Comparison of ENCODE assay signal across 9 cellular contexts in genomic region chr9:120366646-120367019, GRCh38.
DNase-seq lines count a peak whose midpoint lies in the region; ATAC-seq, FAIRE-seq and TF ChIP-seq lines count a peak whose summit lies in the region.
"Had no signal": no experiment of that assay in that cellular context is flagged by ENCODE, and none has a peak within 500 bp of the region (broad histone marks: within the 10 kb centered on the region; RNA-seq: fewer than 3 reads in every experiment).

No MANE protein-coding gene starts in this region.

- peak; percentile 21 for TF ChIP-seq CTCF in 22Rv1 (IDR thresholded peaks at IDR 0.05)
- no peak for TF ChIP-seq CTCF in K562 (IDR thresholded peaks at IDR 0.05 in 2 of 3, conservative IDR thresholded peaks at IDR 0.05 in 1 of 3; ENCODE audit: insufficient read depth in 2 of 3, low read depth in 1 of 3, low read length in 3 of 3)
- peak; percentile 17 to 28 (median 17) for TF ChIP-seq CTCF in keratinocyte (optimal IDR thresholded peaks at IDR 0.05 in 1 of 3, IDR thresholded peaks at IDR 0.05 in 1 of 3, conservative IDR thresholded peaks at IDR 0.05 in 1 of 3; ENCODE audit: extremely low read depth in 1 of 3, insufficient read depth in 2 of 3, low read length in 3 of 3)
- no peak for TF ChIP-seq CTCF in dorsolateral prefrontal cortex (IDR thresholded peaks at IDR 0.05 in 54 of 56, conservative IDR thresholded peaks at IDR 0.05 in 2 of 56; ENCODE audit: low read depth in 1 of 56, partially characterized antibody in 56 of 56)
- TF ChIP-seq CTCF in gastrocnemius medialis (IDR thresholded peaks at IDR 0.05 in 4 of 5, conservative IDR thresholded peaks at IDR 0.05 in 1 of 5) = no peak

- dilution Hi-C loops in keratinocyte (cut with MboI; ENCODE audit: extremely low pct_ligation_motif_present, low sequenced_read_pairs) = no loop called here

- H3K9me3 ChIP-seq in K562 (replicated peaks; ENCODE audit: control insufficient read depth, insufficient read depth, low read depth, low read length) = no peaks in the 10 kb centered on the region; the same call in 1 of the 2 replicates
- no peaks in the 10 kb centered on the region for H3K9me3 ChIP-seq in keratinocyte (ENCODE audit: control insufficient read depth, low read depth, low read length)
- H3K9me3 ChIP-seq in gastrocnemius medialis = no peaks in the 10 kb centered on the region

- H3K27ac ChIP-seq in 22Rv1 (no peak overlapping the region), K562 (ENCODE audit: extremely low read depth, low read depth, low read length) (no peak overlapping the region), keratinocyte (ENCODE audit: control insufficient read depth, insufficient read depth, low read length) (no peak overlapping the region), dorsolateral prefrontal cortex (no peak overlapping the region), gastrocnemius medialis (no peak overlapping the region)

- no peak overlapping the region for H3K4me2 ChIP-seq in K562 (ENCODE audit: insufficient read depth, low read length)
- H3K4me2 ChIP-seq in keratinocyte (ENCODE audit: control insufficient read depth, extremely low read depth, insufficient read depth, low read depth, low read length) = no peak overlapping the region

- H3K36me3 ChIP-seq in K562 (ENCODE audit: control insufficient read depth, insufficient read depth, low read length) (no peaks in the 10 kb centered on the region), keratinocyte (ENCODE audit: control insufficient read depth in 2 of 2, extremely low read depth in 1 of 2, insufficient read depth in 2 of 2, low read length in 2 of 2) (no peaks in the 10 kb centered on the region), gastrocnemius medialis (no peaks in the 10 kb centered on the region)

- FAIRE-seq in K562 (lab: Jason Lieb, UNC) (no peak), keratinocyte (lab: Jason Lieb, UNC) (no peak)

- 7% methylated on average over 4 of the region's 4 CpGs for WGBS in K562 (ENCODE audit: insufficient coverage, low coverage, missing lambda C conversion rate)

- intact Hi-C loops in K562 (cut with micrococcal nuclease) (no loop called here), dorsolateral prefrontal cortex (cut with DNase I) (no loop called here), gastrocnemius medialis (cut with DNase I; ENCODE audit: low total_unique reads) (no loop called here)

- H4K20me1 ChIP-seq in K562 (replicated peaks; ENCODE audit: control insufficient read depth, insufficient read depth, low read length) (no peaks in the 10 kb centered on the region), keratinocyte (ENCODE audit: control insufficient read depth, extremely low read depth, insufficient read depth, low read length) (no peaks in the 10 kb centered on the region)

- no peaks in the 10 kb centered on the region for H3K4me1 ChIP-seq in K562 (replicated peaks in 1 of 2; ENCODE audit: control insufficient read depth in 2 of 2, insufficient read depth in 2 of 2, low read length in 2 of 2)
- H3K4me1 ChIP-seq in keratinocyte (ENCODE audit: control insufficient read depth, extremely low read depth, insufficient read depth, low read length) = peaks cover 6% of the 10 kb centered on the region
- H3K4me1 ChIP-seq in gastrocnemius medialis = no peaks in the 10 kb centered on the region

- H3K27me3 ChIP-seq in K562 (ENCODE audit: control insufficient read depth in 2 of 2, insufficient read depth in 2 of 2, low read length in 2 of 2) = peaks cover 0 to 1% of the 10 kb centered on the region in 2 experiments; a peak in 2 of 5 replicates
- H3K27me3 ChIP-seq in keratinocyte (ENCODE audit: control insufficient read depth, extremely low read depth, insufficient read depth, low read length) = no peaks in the 10 kb centered on the region
- H3K27me3 ChIP-seq in dorsolateral prefrontal cortex = no peaks in the 10 kb centered on the region
- no peaks in the 10 kb centered on the region for H3K27me3 ChIP-seq in gastrocnemius medialis

- H2AFZ ChIP-seq in K562 (ENCODE audit: low read depth, low read length) = no peak overlapping the region
- H2AFZ ChIP-seq in keratinocyte (ENCODE audit: control insufficient read depth, low read length) = peak overlapping the region; percentile 56

- H3K4me3 ChIP-seq in K562 = no peak overlapping the region
- no peak overlapping the region for H3K4me3 ChIP-seq in keratinocyte (ENCODE audit: control insufficient read depth in 2 of 3, extremely low read depth in 1 of 3, insufficient read depth in 2 of 3, low read depth in 1 of 3, low read length in 3 of 3)
- H3K4me3 ChIP-seq in dorsolateral prefrontal cortex = no peak overlapping the region
- H3K4me3 ChIP-seq in gastrocnemius medialis = no peak overlapping the region

- peak; percentile 74 for DNase-seq in HK-2 (ENCODE audit: unreplicated experiment)
- DNase-seq in K562 (ENCODE audit: extremely low read depth in 1 of 4, low spot score in 3 of 4) = no peak
- DNase-seq in keratinocyte (ENCODE audit: low read depth, low spot score) = peak; percentile 13
- DNase-seq in middle frontal gyrus (ENCODE audit: extremely low spot score, low spot score) = no peak
- no peak for DNase-seq in dorsolateral prefrontal cortex
- no peak for DNase-seq in gastrocnemius medialis

- H3K9ac ChIP-seq in K562 (ENCODE audit: insufficient read depth in 1 of 2, low read depth in 2 of 2, low read length in 2 of 2) = no peak overlapping the region
- H3K9ac ChIP-seq in keratinocyte (ENCODE audit: control insufficient read depth, extremely low read depth, insufficient read depth, low read length) = no peak overlapping the region

- TF ChIP-seq POLR2A in K562 (conservative IDR thresholded peaks at IDR 0.05) = no peak
- TF ChIP-seq POLR2A in gastrocnemius medialis (IDR thresholded peaks at IDR 0.05) = no peak

- no peak for TF ChIP-seq EP300 in K562 (IDR thresholded peaks at IDR 0.05; ENCODE audit: low read length)

- BruUV-seq in K562 (replicated peaks; lab: Mats Ljungman, UMichigan) = no TSS peak

- H3K79me2 ChIP-seq in K562 (ENCODE audit: control insufficient read depth, insufficient read depth, low read length) = no peaks in the 10 kb centered on the region
- H3K79me2 ChIP-seq in keratinocyte (ENCODE audit: control insufficient read depth, insufficient read depth, low read length) = no peaks in the 10 kb centered on the region

- H3K9me1 ChIP-seq in K562 (ENCODE audit: control insufficient read depth, insufficient read depth, low read length) = no peaks in the 10 kb centered on the region
- no peaks in the 10 kb centered on the region for H3K9me1 ChIP-seq in keratinocyte (ENCODE audit: control insufficient read depth, extremely low read depth, insufficient read depth, low read length)

- in situ Hi-C loops in K562 (cut with MboI) (no loop called here), gastrocnemius medialis (cut with MboI; ENCODE audit: low sequenced_read_pairs in 4 of 4) (loop anchor here in 2 of 4 donors (25.0 kb wide), 1 partner anchor 804 kb away; no protein-coding TSS in a partner anchor)

- TF ChIP-seq RAD21 in K562 (CRISPR knock-in tag; conservative IDR thresholded peaks at IDR 0.05 in 1 of 2, IDR thresholded peaks at IDR 0.05 in 1 of 2) = no peak

- CTCF ChIA-PET in K562 (lab: Yijun Ruan, JAX; ENCODE audit: low intra/inter-chr PET ratio) = interaction anchor here (0.7 kb wide), 1 partner anchor 81 kb away, joined by 3 read pairs; no protein-coding TSS in a partner anchor

- POLR2A ChIA-PET in K562 (lab: Yijun Ruan, JAX) = interaction anchor here (0.7 kb wide), 1 partner anchor 12 kb away, joined by 3 read pairs; no protein-coding TSS in a partner anchor

- ATAC-seq in K562 (peak; percentile 54; the same call in 2 of the 3 replicates), HG03025 (IDR thresholded peaks at IDR 0.05; ENCODE audit: low FRiP score, unreplicated experiment) (no peak), gastrocnemius medialis (no peak)
- ATAC-seq: activated naive CD4-positive, alpha-beta T cell treated with anti-CD3 and anti-CD28 coated beads, Interleukin-2, amount 50 U/mL, for 72 hours had no signal

TF ChIP-seq in K562, 482 proteins besides CTCF, POLR2A, EP300 and RAD21:
- TF ChIP-seq NFE2L1 (tag; IDR thresholded peaks at IDR 0.05; ENCODE audit: borderline replicate concordance, low read depth) (no peak), ZNF444 (CRISPR knock-in tag; IDR thresholded peaks at IDR 0.05) (no peak), FIP1L1 (IDR thresholded peaks at IDR 0.05; ENCODE audit: low read depth, low read length, poor library complexity, severe bottlenecking) (no peak), SMARCE1 (IDR thresholded peaks at IDR 0.05) (no peak)

Comparison
In these comparisons a context has a peak if more than half of its experiments do, and no peak if none do; other contexts are left out.
1. CTCF ChIP-seq: peak in 22Rv1 (single experiment) and keratinocyte (3 of 3); none in K562 (0 of 3), dorsolateral prefrontal cortex (0 of 56) and gastrocnemius medialis (0 of 5).
2. DNase-seq: peak in HK-2 (single experiment) and keratinocyte (single experiment); none in K562 (0 of 4), middle frontal gyrus (single experiment), dorsolateral prefrontal cortex (0 of 10) and gastrocnemius medialis (0 of 2).